In the genomic region with DNA sequence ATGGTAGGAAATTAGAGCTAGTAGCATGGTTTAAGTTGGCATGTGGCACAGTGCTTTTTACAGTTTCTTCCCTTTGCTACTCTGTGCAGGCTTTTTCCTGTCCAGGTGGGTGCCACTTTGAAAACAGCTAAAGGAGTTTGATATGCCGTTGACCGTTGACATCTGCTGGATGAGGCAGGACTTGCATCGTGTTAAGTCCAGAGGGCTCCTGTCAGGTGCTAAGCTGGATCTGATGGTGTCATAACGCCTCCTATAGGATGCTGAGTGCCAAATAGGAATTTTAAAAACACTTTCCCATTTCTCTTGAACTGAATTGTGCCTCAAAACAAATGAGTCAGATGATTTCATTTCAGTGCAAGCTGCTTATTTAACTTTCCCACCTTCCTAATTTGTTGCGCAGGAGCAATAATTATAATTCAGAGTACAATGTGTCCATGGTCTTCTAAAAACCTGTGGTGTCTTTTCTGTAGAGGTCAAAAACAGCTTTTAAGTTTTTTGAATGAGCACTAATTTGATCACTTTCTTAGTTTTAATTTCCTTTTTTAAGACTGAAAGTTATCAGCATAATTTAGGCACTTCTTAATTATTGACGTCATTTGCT, we compare ENCODE assay signal across 8 cellular contexts.
DNase-seq lines count a peak whose midpoint lies in the region; ATAC-seq and TF ChIP-seq lines count a peak whose summit lies in the region.

No MANE protein-coding gene starts in this region.

- TF ChIP-seq CTCF in GM12874 (IDR thresholded peaks at IDR 0.05; ENCODE audit: insufficient read depth, low read depth, low read length) (peak; percentile 43), epithelial cell of esophagus (IDR thresholded peaks at IDR 0.05; ENCODE audit: insufficient read depth, low read depth, low read length, missing control alignments) (peak; percentile 85), vagina (IDR thresholded peaks at IDR 0.05) (peak in 1 of 3 experiments; percentile 10)

- H3K36me3 ChIP-seq in vagina: no peaks in the 10 kb centered on the region

- H3K9me3 ChIP-seq in vagina: no peaks in the 10 kb centered on the region

- in situ Hi-C loops in ACHN (cut with HindIII; ENCODE audit: low pct_ligation_motif_present, low pct_unique_long_range_greater_than_20kb, low sequenced_read_pairs): loop anchor here (25.0 kb wide), 1 partner anchor 505 kb away; no protein-coding TSS in a partner anchor

- peak; percentile 67 for ATAC-seq in HG02884 (IDR thresholded peaks at IDR 0.05; ENCODE audit: unreplicated experiment)

- H3K27ac ChIP-seq in vagina: no peak overlapping the region

- H3K27me3 ChIP-seq in vagina: no peaks in the 10 kb centered on the region

- no peak for TF ChIP-seq POLR2A in vagina (IDR thresholded peaks at IDR 0.05)

- DNase-seq in ACHN (peak; percentile 90), NCI-H1436 treated with DMSO at 0.1 percent for 48 hours (lab: John Stamatoyannopoulos, UW) (peak; percentile 47), SKM-1 treated with dmso at 0.1 percent for 144 hours (lab: John Stamatoyannopoulos, UW; ENCODE audit: unreplicated experiment) (peak; percentile 43), epithelial cell of esophagus (ENCODE audit: low read depth) (peak; percentile 88), mucosa of gallbladder (ENCODE audit: low spot score) (peak; percentile 36), vagina (ENCODE audit: extremely low spot score in 2 of 2) (no peak)

- H3K4me3 ChIP-seq in epithelial cell of esophagus (ENCODE audit: low read length) (no peak overlapping the region), vagina (no peak overlapping the region)

- intact Hi-C loops in vagina (cut with DNase I): no loop called here

- no peaks in the 10 kb centered on the region for H3K4me1 ChIP-seq in vagina

Comparison
In these comparisons a context has a peak if more than half of its experiments do, and no peak if none do; other contexts are left out.
1. DNase-seq: peak in ACHN (single experiment), NCI-H1436 treated with DMSO at 0.1 percent for 48 hours (single experiment), SKM-1 treated with dmso at 0.1 percent for 144 hours (single experiment), epithelial cell of esophagus (single experiment) and mucosa of gallbladder (single experiment); none in vagina (0 of 2).